19 cellular contexts compared by ENCODE assay signal in the genomic region with DNA sequence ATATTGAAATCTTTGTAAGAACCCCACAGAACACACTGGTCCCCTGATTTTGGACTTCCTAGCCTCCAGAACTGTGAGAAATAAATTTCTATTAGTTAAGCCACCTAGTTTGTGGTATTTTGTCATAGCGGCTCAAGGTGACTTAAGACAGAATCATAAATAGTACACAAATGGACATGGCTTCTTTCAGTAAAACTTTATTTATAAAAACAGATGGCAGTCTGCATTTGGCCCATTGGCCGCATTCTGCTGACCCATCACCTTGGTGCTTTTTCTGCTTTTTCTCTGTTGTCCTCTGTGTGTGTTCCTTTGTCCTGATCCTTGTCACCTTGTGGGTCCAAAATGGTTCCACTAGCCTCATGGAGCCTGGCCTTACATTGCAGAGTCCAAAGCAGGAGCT.
DNase-seq lines count a peak whose midpoint lies in the region; ATAC-seq and TF ChIP-seq lines count a peak whose summit lies in the region.
"Had no signal": no experiment of that assay in that cellular context is flagged by ENCODE, and none has a peak within 500 bp of the region (broad histone marks: within the 10 kb centered on the region; RNA-seq: fewer than 3 reads in every experiment).

No MANE protein-coding gene starts in this region.

- intact Hi-C loops in heart right ventricle (cut with DNase I), result loop anchor here in 5 of 10 donors (5.0 to 10.0 kb wide), 8 partner anchors 58 to 363 kb away; a partner anchor contains a TSS
- intact Hi-C loops in Right ventricle myocardium inferior (cut with DNase I), result loop anchor here (5.0 kb wide), 3 partner anchors 68 to 262 kb away; no protein-coding TSS in a partner anchor

- peak overlapping the region; percentile 8 to 78 (median 57) for H3K27ac ChIP-seq in heart right ventricle
- H3K27ac ChIP-seq: RWPE1 had no signal

- no peaks in the 10 kb centered on the region for H3K36me3 Mint-ChIP-seq in brain
- no peaks in the 10 kb centered on the region for H3K36me3 Mint-ChIP-seq in nephron (ENCODE audit: low read depth)
- H3K36me3 Mint-ChIP-seq: CD14-positive monocyte had no signal

- no peaks in the 10 kb centered on the region for H3K9me3 ChIP-seq in heart right ventricle

- ATAC-seq in heart right ventricle, result no peak
- ATAC-seq in Right ventricle myocardium inferior, result no peak
- ATAC-seq in GM18861 (IDR thresholded peaks at IDR 0.05; ENCODE audit: unreplicated experiment), result no peak
- ATAC-seq: SK-N-SH treated with all-trans-retinoic acid at 6 μM for 48 hours had no signal

- H3K4me1 ChIP-seq in heart right ventricle, result peaks cover 22 to 72% (median 53%) of the 10 kb centered on the region in 9 donors

- 96 to 99% methylated on average over 2 of the region's 2 CpGs for WGBS in heart right ventricle, 2 donors

- peak overlapping the region in 3 of 5 experiments; percentile 74 to 92 (median 75) for H3K27ac Mint-ChIP-seq in brain
- H3K27ac Mint-ChIP-seq in nephron, result peak overlapping the region; percentile 16 to 52 (median 40)
- H3K27ac Mint-ChIP-seq: CD14-positive monocyte had no signal

- TF ChIP-seq CTCF in heart right ventricle (IDR thresholded peaks at IDR 0.05) (no peak), brain (conservative IDR thresholded peaks at IDR 0.05) (no peak), nephron (IDR thresholded peaks at IDR 0.05; ENCODE audit: unreplicated experiment in 3 of 3) (no peak)

- H3K9me3 Mint-ChIP-seq in brain (no peaks in the 10 kb centered on the region), nephron (no peaks in the 10 kb centered on the region)

- H3K4me3 Mint-ChIP-seq in brain (no peak overlapping the region), nephron (no peak overlapping the region)
- H3K4me3 Mint-ChIP-seq: CD14-positive monocyte had no signal

- no peaks in the 10 kb centered on the region for H3K27me3 ChIP-seq in heart right ventricle

- no peak overlapping the region for H3K4me3 ChIP-seq in heart right ventricle

- H3K27me3 Mint-ChIP-seq in brain (no peaks in the 10 kb centered on the region), nephron (ENCODE audit: low read depth) (no peaks in the 10 kb centered on the region)

- DNase-seq in heart right ventricle, result no peak
- no peak for DNase-seq in Right ventricle myocardium inferior (ENCODE audit: missing footprints)
- no peak for DNase-seq in NCI-H748 treated with DMSO at 0.1 percent for 48 hours (lab: John Stamatoyannopoulos, UW)
- no peak for DNase-seq in DMS79 treated with DMSO at 0.1 percent for 48 hours (lab: John Stamatoyannopoulos, UW)
- DNase-seq: AML-193; DMS53; EL; GF-D8; H7; NCI-H1694; NCI-H2081 treated with DMSO at 0.1 percent for 48 hours; NCI-H510A; NK-92 treated with Interleukin-12 subunit alpha and Interleukin-12 subunit beta, amount 100 ng/mL, for 24 hours had no signal

- no peaks in the 10 kb centered on the region for H3K36me3 ChIP-seq in heart right ventricle

- H3K4me1 Mint-ChIP-seq in brain (peaks cover 56% of the 10 kb centered on the region), nephron (peaks cover 48% of the 10 kb centered on the region)
- H3K4me1 Mint-ChIP-seq: CD14-positive monocyte had no signal
